ENCODE assay signal across 17 cellular contexts in genomic region chr4:148430847-148431246, GRCh38. TPM values are rescaled to one million over a fixed set of nuclear protein-coding genes. Genes with fewer than 3 reads are reported as not detected.
DNase-seq lines count a peak whose midpoint lies in the region; ATAC-seq, FAIRE-seq and TF ChIP-seq lines count a peak whose summit lies in the region.
"Had no signal": no experiment of that assay in that cellular context is flagged by ENCODE, and none has a peak within 500 bp of the region (broad histone marks: within the 10 kb centered on the region; RNA-seq: fewer than 3 reads in every experiment).

No MANE protein-coding gene starts in this region.

- H3K4me1 ChIP-seq in OCI-LY3 (ENCODE audit: low read length) (peaks cover 29% of the 10 kb centered on the region), endocrine pancreas (ENCODE audit: control insufficient read depth, insufficient read depth, low read length) (peaks cover 47% of the 10 kb centered on the region), liver (ENCODE audit: control insufficient read depth in 4 of 4, insufficient read depth in 4 of 4, low read length in 3 of 4) (peaks cover 0 to 24% (median 10%) of the 10 kb centered on the region in 4 donors), small intestine (ENCODE audit: control insufficient read depth in 2 of 2, insufficient read depth in 1 of 2, low read depth in 1 of 2, low read length in 1 of 2) (peaks cover 0 to 4% of the 10 kb centered on the region in 2 donors)
- H3K4me1 ChIP-seq: SJCRH30 had no signal

- DNase-seq in small intestine, result no peak
- DNase-seq in caudate nucleus (lab: John Stamatoyannopoulos, UW), result no peak
- no peak for DNase-seq in activated CD8-positive, alpha-beta memory T cell treated with anti-CD3 and anti-CD28 coated beads, Interleukin-2, amount 50 U/mL, for 4 hours
- DNase-seq: HCEC 1CT, KBM-7, NCI-H1105 treated with DMSO at 0.1 percent for 48 hours, NCI-H1694, NCI-H2081 treated with DMSO at 0.1 percent for 48 hours, NCI-H510A treated with DMSO at 0.1 percent for 48 hours, NCI-H774, SJCRH30 had no signal

- 52% methylated on average over 3 of the region's 3 CpGs for WGBS in liver
- 45 to 70% (median 66%) methylated on average over 3 of the region's 3 CpGs for WGBS in small intestine, 3 donors

- H3K9ac ChIP-seq in OCI-LY3 (ENCODE audit: low read length) (peak overlapping the region; percentile 15; the same call in 1 of the 2 replicates), endocrine pancreas (ENCODE audit: control insufficient read depth, insufficient read depth, low read length) (no peak overlapping the region), liver (ENCODE audit: low read depth in 1 of 2, low read length in 2 of 2) (peak overlapping the region in 1 of 2 donors; percentile 64)

- no peak for TF ChIP-seq CTCF in OCI-LY3 (IDR thresholded peaks at IDR 0.05; ENCODE audit: low read depth, low read length)
- no peak for TF ChIP-seq CTCF in liver (IDR thresholded peaks at IDR 0.05; ENCODE audit: low read depth, low read length, missing input control)

- H3K27me3 ChIP-seq in OCI-LY3 (ENCODE audit: low read depth, low read length), result no peaks in the 10 kb centered on the region
- no peaks in the 10 kb centered on the region for H3K27me3 ChIP-seq in endocrine pancreas (ENCODE audit: control insufficient read depth, insufficient read depth, low read length)
- no peaks in the 10 kb centered on the region for H3K27me3 ChIP-seq in liver (ENCODE audit: control insufficient read depth in 4 of 4, insufficient read depth in 4 of 4, low read length in 3 of 4)
- no peaks in the 10 kb centered on the region for H3K27me3 ChIP-seq in small intestine (ENCODE audit: control insufficient read depth in 2 of 2, insufficient read depth in 2 of 2, low read length in 2 of 2)
- H3K27me3 ChIP-seq: SJCRH30 had no signal

- no peak for TF ChIP-seq RAD21 in liver (IDR thresholded peaks at IDR 0.05)

- peak overlapping the region; percentile 58; the same call in 1 of the 2 replicates for H2AFZ ChIP-seq in OCI-LY3 (ENCODE audit: low read depth, low read length)
- H2AFZ ChIP-seq: GM23338 had no signal

- FAIRE-seq in small intestine (lab: Jason Lieb, UNC), result peak; percentile 15
- FAIRE-seq: GM12878 had no signal

- no peak overlapping the region for H3K27ac ChIP-seq in OCI-LY3 (ENCODE audit: low read length)
- peak overlapping the region; percentile 69 for H3K27ac ChIP-seq in liver (ENCODE audit: low read depth in 1 of 2, low read length in 2 of 2)
- no peak overlapping the region for H3K27ac ChIP-seq in small intestine (ENCODE audit: low read depth in 1 of 2, low read length in 1 of 2)
- H3K27ac ChIP-seq in caudate nucleus (ENCODE audit: low read depth, low read length), result no peak overlapping the region
- H3K27ac ChIP-seq: SJCRH30 had no signal

- ATAC-seq in HG03520 (IDR thresholded peaks at IDR 0.05; ENCODE audit: unreplicated experiment), result no peak
- ATAC-seq: GM23338 had no signal

- no peaks in the 10 kb centered on the region for H3K79me2 ChIP-seq in OCI-LY3 (ENCODE audit: low read length)

- H3K9me3 ChIP-seq in OCI-LY3 (ENCODE audit: insufficient read depth, low read length), result no peaks in the 10 kb centered on the region
- H3K9me3 ChIP-seq in endocrine pancreas (ENCODE audit: control insufficient read depth, low read length), result no peaks in the 10 kb centered on the region
- H3K9me3 ChIP-seq in liver (ENCODE audit: control insufficient read depth in 4 of 4, low read length in 3 of 4), result no peaks in the 10 kb centered on the region
- H3K9me3 ChIP-seq in small intestine (ENCODE audit: control insufficient read depth, low read depth), result no peaks in the 10 kb centered on the region
- H3K9me3 ChIP-seq: SJCRH30 had no signal

- H3K4me2 ChIP-seq in OCI-LY3 (ENCODE audit: low read length), result peak overlapping the region; percentile 64
- H3K4me2 ChIP-seq: GM23338 had no signal

- no peaks in the 10 kb centered on the region for H4K20me1 ChIP-seq in OCI-LY3 (ENCODE audit: insufficient read depth, low read length)

- H3K4me3 ChIP-seq in OCI-LY3 (ENCODE audit: low read length) (peak overlapping the region; percentile 30; the same call in 1 of the 2 replicates), endocrine pancreas (ENCODE audit: control insufficient read depth, insufficient read depth, low read length) (peak overlapping the region; percentile 14), liver (ENCODE audit: low read depth in 1 of 3, low read length in 3 of 3) (no peak overlapping the region), small intestine (ENCODE audit: low read depth in 1 of 2, low read length in 2 of 2) (no peak overlapping the region)
- H3K4me3 ChIP-seq: GM12878, GM23338, SJCRH30 had no signal

- H3K36me3 ChIP-seq in OCI-LY3 (replicated peaks; ENCODE audit: low read depth, low read length) (no peaks in the 10 kb centered on the region), endocrine pancreas (ENCODE audit: control insufficient read depth, insufficient read depth, low read length) (no peaks in the 10 kb centered on the region), liver (ENCODE audit: control insufficient read depth in 4 of 4, insufficient read depth in 3 of 4, low read depth in 1 of 4, low read length in 3 of 4) (no peaks in the 10 kb centered on the region), small intestine (ENCODE audit: control insufficient read depth in 2 of 2, insufficient read depth in 2 of 2, low read length in 2 of 2) (no peaks in the 10 kb centered on the region)
- H3K36me3 ChIP-seq: SJCRH30 had no signal

TF ChIP-seq in liver, 16 proteins besides CTCF, POLR2A, EP300 and RAD21:
- no peak for TF ChIP-seq NR2F2 (IDR thresholded peaks at IDR 0.05)
- TF ChIP-seq HNF4A (conservative IDR thresholded peaks at IDR 0.05), result peak in 1 of 2 donors; percentile 12

RNA-seq across cellular contexts. Expression of gene NR3C2, which starts 11.4 kb away (rescaled TPM):
- total RNA-seq in liver, result 10 to 100 TPM in 1 of 2 donors, 1 to 10 TPM in 1; 2.1 to 11.5 TPM
- polyA plus RNA-seq in liver (1 to 10 TPM; 2.0 to 4.3 TPM), small intestine (10 to 100 TPM in 1 of 3 donors, 1 to 10 TPM in 2; 6.0 to 10.5 (median 8.4) TPM)

Comparison
In these comparisons a context has a peak if more than half of its experiments do, and no peak if none do; other contexts are left out.
1. H3K27ac ChIP-seq: peak in liver (2 of 2); none in OCI-LY3 (single experiment), small intestine (0 of 2) and caudate nucleus (single experiment).
2. H3K4me3 ChIP-seq: peak in OCI-LY3 (single experiment) and endocrine pancreas (single experiment); none in liver (0 of 3) and small intestine (0 of 2).